In genomic region chr4:33369366-33369899, GRCh38 we compare ENCODE assay signal across 16 cellular contexts.
A peak's percentile ranks its signal among the peaks of the same experiment; 100 is the strongest.
DNase-seq lines count a peak whose midpoint lies in the region; TF ChIP-seq lines count a peak whose summit lies in the region.
"Had no signal": no experiment of that assay in that cellular context is flagged by ENCODE, and none has a peak within 500 bp of the region (broad histone marks: within the 10 kb centered on the region; RNA-seq: fewer than 3 reads in every experiment).

No MANE protein-coding gene starts in this region.

- CTCF ChIA-PET in activated CD4-positive, alpha-beta T cell treated with anti-CD3 and anti-CD28 coated beads, Interleukin-2, amount 10 ng/mL, durations not matched to agents 7 days and 5 days (lab: Charles Lee), result no interaction called here

- no peak overlapping the region for H3K4me3 Mint-ChIP-seq in activated CD4-positive, alpha-beta T cell treated with anti-CD3 and anti-CD28 coated beads, Interleukin-2, amount 10 ng/mL, durations not matched to agents 7 days and 5 days
- H3K4me3 Mint-ChIP-seq: CD8-positive, alpha-beta memory T cell; nephron had no signal

- no peaks in the 10 kb centered on the region for H3K36me3 ChIP-seq in adipocyte (ENCODE audit: control insufficient read depth, insufficient read depth, low read length, severe bottlenecking)
- H3K36me3 ChIP-seq: heart right ventricle had no signal

- peaks cover 17% of the 10 kb centered on the region for H3K9me3 Mint-ChIP-seq in activated CD4-positive, alpha-beta T cell treated with anti-CD3 and anti-CD28 coated beads, Interleukin-2, amount 10 ng/mL, durations not matched to agents 7 days and 5 days

- no peak for TF ChIP-seq CTCF in fibroblast of villous mesenchyme (IDR thresholded peaks at IDR 0.05; ENCODE audit: insufficient read depth, low read depth, low read length)

- H3K9me3 ChIP-seq in adipocyte (ENCODE audit: control insufficient read depth, low read length), result no peaks in the 10 kb centered on the region

- H3K36me3 Mint-ChIP-seq in activated CD4-positive, alpha-beta T cell treated with anti-CD3 and anti-CD28 coated beads, Interleukin-2, amount 10 ng/mL, durations not matched to agents 7 days and 5 days (ENCODE audit: low read depth), result no peaks in the 10 kb centered on the region
- H3K36me3 Mint-ChIP-seq: CD8-positive, alpha-beta memory T cell had no signal

- H3K9ac ChIP-seq in adipocyte (ENCODE audit: low read length), result peak overlapping the region; percentile 20

- no peak overlapping the region for H3K27ac Mint-ChIP-seq in activated CD4-positive, alpha-beta T cell treated with anti-CD3 and anti-CD28 coated beads, Interleukin-2, amount 10 ng/mL, durations not matched to agents 7 days and 5 days
- H3K27ac Mint-ChIP-seq: CD8-positive, alpha-beta memory T cell; nephron had no signal

- peaks cover 10% of the 10 kb centered on the region for H3K4me1 ChIP-seq in adipocyte (ENCODE audit: control insufficient read depth, insufficient read depth, low read length)
- H3K4me1 ChIP-seq: heart right ventricle had no signal

- DNase-seq in HK-2 (ENCODE audit: unreplicated experiment) (peak; percentile 1), adipocyte (ENCODE audit: low read depth) (peak; percentile 77), fibroblast of villous mesenchyme (ENCODE audit: low read depth) (peak; percentile 14), skeletal muscle cell (ENCODE audit: low read depth) (peak; percentile 87), occipital lobe (lab: John Stamatoyannopoulos, UW) (no peak), AG08395 (ENCODE audit: low spot score) (no peak)
- no peak for DNase-seq in activated CD4-positive, alpha-beta T cell treated with anti-CD3 and anti-CD28 coated beads, Interleukin-2, amount 10 ng/mL, durations not matched to agents 7 days and 5 days
- DNase-seq in stimulated activated CD4-positive, alpha-beta T cell treated with anti-CD3 and anti-CD28 coated beads, Interleukin-2, amount 100 ng/mL, for 24 hours, result no peak
- DNase-seq: activated T-cell treated with anti-CD3 and anti-CD28 coated beads, Interleukin-2, amount 50 U/mL, for 1 hour; amygdala; CD8-positive, alpha-beta memory T cell; heart right ventricle; NCI-H1092; PC-9 had no signal

- H3K27me3 ChIP-seq in adipocyte (replicated peaks; ENCODE audit: control insufficient read depth, insufficient read depth, low read length), result no peaks in the 10 kb centered on the region
- H3K27me3 ChIP-seq: heart right ventricle had no signal

- H3K4me3 ChIP-seq in adipocyte (ENCODE audit: low read length) (peak overlapping the region; percentile 11), fibroblast of villous mesenchyme (ENCODE audit: low read depth, low read length) (no peak overlapping the region), skeletal muscle cell (ENCODE audit: low read depth, low read length) (no peak overlapping the region)
- H3K4me3 ChIP-seq: heart right ventricle, PC-9, skin epidermis had no signal

- H3K4me1 Mint-ChIP-seq in activated CD4-positive, alpha-beta T cell treated with anti-CD3 and anti-CD28 coated beads, Interleukin-2, amount 10 ng/mL, durations not matched to agents 7 days and 5 days, result no peaks in the 10 kb centered on the region
- H3K4me1 Mint-ChIP-seq: CD8-positive, alpha-beta memory T cell had no signal

- POLR2A ChIA-PET in activated CD4-positive, alpha-beta T cell treated with anti-CD3 and anti-CD28 coated beads, Interleukin-2, amount 10 ng/mL, durations not matched to agents 7 days and 5 days (lab: Charles Lee), result no interaction called here

- H3K27me3 Mint-ChIP-seq in activated CD4-positive, alpha-beta T cell treated with anti-CD3 and anti-CD28 coated beads, Interleukin-2, amount 10 ng/mL, durations not matched to agents 7 days and 5 days, result no peaks in the 10 kb centered on the region
- H3K27me3 Mint-ChIP-seq: CD8-positive, alpha-beta memory T cell had no signal

Comparison
In these comparisons a context has a peak if more than half of its experiments do, and no peak if none do; other contexts are left out.
1. DNase-seq: peak in HK-2 (single experiment), adipocyte (single experiment), fibroblast of villous mesenchyme (single experiment) and skeletal muscle cell (single experiment); none in occipital lobe (single experiment), AG08395 (single experiment), activated CD4-positive, alpha-beta T cell treated with anti-CD3 and anti-CD28 coated beads, Interleukin-2, amount 10 ng/mL, durations not matched to agents 7 days and 5 days (single experiment) and stimulated activated CD4-positive, alpha-beta T cell treated with anti-CD3 and anti-CD28 coated beads, Interleukin-2, amount 100 ng/mL, for 24 hours (0 of 2).